ENCODE assay signal across 12 cellular contexts in genomic region chr1:90728656-90729257, GRCh38. TPM values are rescaled to one million over a fixed set of nuclear protein-coding genes. Genes with fewer than 3 reads are reported as not detected.
DNase-seq lines count a peak whose midpoint lies in the region; ATAC-seq and TF ChIP-seq lines count a peak whose summit lies in the region.
"Had no signal": no experiment of that assay in that cellular context is flagged by ENCODE, and none has a peak within 500 bp of the region (broad histone marks: within the 10 kb centered on the region; RNA-seq: fewer than 3 reads in every experiment).

No MANE protein-coding gene starts in this region.

- H3K4me3 Mint-ChIP-seq in IgD-negative memory B cell, result peak overlapping the region in 3 of 4 donors; percentile 59 to 78 (median 72)
- H3K4me3 Mint-ChIP-seq in central memory CD8-positive, alpha-beta T cell, result peak overlapping the region; percentile 50

- no peaks in the 10 kb centered on the region for H3K36me3 Mint-ChIP-seq in IgD-negative memory B cell
- H3K36me3 Mint-ChIP-seq in central memory CD8-positive, alpha-beta T cell (ENCODE audit: insufficient read depth), result peaks cover 32% of the 10 kb centered on the region

- DNase-seq in GM13976 (ENCODE audit: low spot score) (peak; percentile 9), mesenteric fat pad (ENCODE audit: low spot score) (no peak), islet precursor cell (no peak), NCI-H510A treated with DMSO at 0.1 percent for 48 hours (lab: John Stamatoyannopoulos, UW) (no peak)
- DNase-seq in central memory CD8-positive, alpha-beta T cell (ENCODE audit: low spot score in 2 of 2), result no peak
- DNase-seq: left colon, NCI-H748 treated with DMSO at 0.1 percent for 48 hours had no signal

- no peaks in the 10 kb centered on the region for H3K36me3 ChIP-seq in neural cell (ENCODE audit: insufficient read depth, low read length)
- H3K36me3 ChIP-seq: thoracic aorta had no signal

- no peaks in the 10 kb centered on the region for H3K9me2 ChIP-seq in neural cell (ENCODE audit: insufficient read depth, low read length)

- TF ChIP-seq CTCF in GM13976 (IDR thresholded peaks at IDR 0.05; ENCODE audit: borderline replicate concordance, control extremely low read depth, extremely low read depth, insufficient read depth, missing control alignments) (no peak), neural cell (IDR thresholded peaks at IDR 0.05; ENCODE audit: poor library complexity, severe bottlenecking) (no peak)

- H3K4me3 ChIP-seq in neural cell (ENCODE audit: low read length), result no peak overlapping the region
- H3K4me3 ChIP-seq: skin epidermis, thoracic aorta had no signal

- H4K20me1 ChIP-seq in neural cell (ENCODE audit: insufficient read depth), result no peaks in the 10 kb centered on the region

- no peaks in the 10 kb centered on the region for H3K79me2 ChIP-seq in neural cell (replicated peaks; ENCODE audit: insufficient read depth, low read length)

- no peak overlapping the region for H3K27ac ChIP-seq in neural cell (ENCODE audit: low read length)
- H3K27ac ChIP-seq: skin epidermis had no signal

- ATAC-seq in central memory CD8-positive, alpha-beta T cell (replicated peaks; ENCODE audit: extremely low read depth, poor library complexity, severe bottlenecking), result no peak
- ATAC-seq: Right ventricle myocardium inferior had no signal

- H3K27me3 ChIP-seq in neural cell (ENCODE audit: insufficient read depth, low read depth, low read length), result peaks cover 100% of the 10 kb centered on the region

- H3K9me3 ChIP-seq in neural cell (ENCODE audit: low read length), result no peaks in the 10 kb centered on the region
- H3K9me3 ChIP-seq: thoracic aorta had no signal

- in situ Hi-C loops in GM13976 (cut with MboI; ENCODE audit: low sequenced_read_pairs, unreplicated experiment), result loop anchor here (5.0 to 10.0 kb wide), 3 partner anchors 104 to 436 kb away; no protein-coding TSS in a partner anchor

- peaks cover 4 to 11% (median 9%) of the 10 kb centered on the region in 3 donors for H3K9me3 Mint-ChIP-seq in IgD-negative memory B cell
- peaks cover 5% of the 10 kb centered on the region for H3K9me3 Mint-ChIP-seq in central memory CD8-positive, alpha-beta T cell

- peak overlapping the region; percentile 54 to 91 (median 71) for H3K27ac Mint-ChIP-seq in IgD-negative memory B cell
- no peak overlapping the region for H3K27ac Mint-ChIP-seq in central memory CD8-positive, alpha-beta T cell (ENCODE audit: low read depth)

- H3K27me3 Mint-ChIP-seq in IgD-negative memory B cell, result peaks cover 78% of the 10 kb centered on the region
- peaks cover 100% of the 10 kb centered on the region for H3K27me3 Mint-ChIP-seq in central memory CD8-positive, alpha-beta T cell

- H3K4me1 Mint-ChIP-seq in IgD-negative memory B cell, result peaks cover 12 to 41% (median 22%) of the 10 kb centered on the region in 3 donors
- H3K4me1 Mint-ChIP-seq in central memory CD8-positive, alpha-beta T cell, result peaks cover 47% of the 10 kb centered on the region

- no peaks in the 10 kb centered on the region for H3F3A ChIP-seq in neural cell (ENCODE audit: insufficient read depth, low read length, poor library complexity, severe bottlenecking)

- TF ChIP-seq RAD21 in neural cell (conservative IDR thresholded peaks at IDR 0.05), result no peak

- no peak overlapping the region for H2AFZ ChIP-seq in neural cell (ENCODE audit: low read depth, low read length)

- no peak overlapping the region for H3K4me2 ChIP-seq in neural cell (ENCODE audit: low read length)

- TF ChIP-seq EP300 in neural cell (conservative IDR thresholded peaks at IDR 0.05; ENCODE audit: poor library complexity, severe bottlenecking), result no peak

- no peak overlapping the region for H3K9ac ChIP-seq in neural cell (ENCODE audit: low read length)

TF ChIP-seq in neural cell, 6 proteins besides CTCF, POLR2A, EP300 and RAD21:
- no peak for TF ChIP-seq MXI1 (conservative IDR thresholded peaks at IDR 0.05; ENCODE audit: poor library complexity, severe bottlenecking)
- TF ChIP-seq EZH2 (IDR thresholded peaks at IDR 0.05; ENCODE audit: borderline replicate concordance, insufficient read depth, low read length, poor library complexity, severe bottlenecking), result no peak
- no peak for TF ChIP-seq SMC3 (conservative IDR thresholded peaks at IDR 0.05; ENCODE audit: poor library complexity)
- peak; percentile 34 for TF ChIP-seq POLR2AphosphoS5 (IDR thresholded peaks at IDR 0.05)

RNA-seq across cellular contexts. Expression of gene BARHL2, which starts 11.7 kb away (rescaled TPM):
- not detected for polyA plus RNA-seq in IgD-negative memory B cell
- not detected in 2 replicates for polyA plus RNA-seq in neural cell
- 0.46 TPM in 1 of 2 replicates, not detected in the other for polyA minus RNA-seq in neural cell
- total RNA-seq in mesenteric fat pad, result not detected
- total RNA-seq: left colon, Right ventricle myocardium inferior, thoracic aorta had no signal
